ENCODE assay signal across 8 cellular contexts in genomic region chr1:117365350-117366280, GRCh38. TPM values are rescaled to one million over a fixed set of nuclear protein-coding genes. Genes with fewer than 3 reads are reported as not detected.
DNase-seq lines count a peak whose midpoint lies in the region; ATAC-seq and TF ChIP-seq lines count a peak whose summit lies in the region.

No MANE protein-coding gene starts in this region.

- H3K27me3 ChIP-seq in right cardiac atrium (ENCODE audit: control insufficient read depth, insufficient read depth) (no peaks in the 10 kb centered on the region), smooth muscle cell (ENCODE audit: low read depth) (no peaks in the 10 kb centered on the region)

- peaks cover 1% of the 10 kb centered on the region for H3K36me3 Mint-ChIP-seq in activated CD4-positive, alpha-beta T cell treated with anti-CD3 and anti-CD28 coated beads, Interleukin-2, amount 10 ng/mL, durations not matched to agents 24 days and 14 days (ENCODE audit: low read depth)
- H3K36me3 Mint-ChIP-seq in activated CD8-positive, alpha-beta T cell treated with anti-CD3 and anti-CD28 coated beads for 36 hours (ENCODE audit: low read depth) = peaks cover 4% of the 10 kb centered on the region

- ATAC-seq in activated CD8-positive, alpha-beta T cell treated with anti-CD3 and anti-CD28 coated beads for 36 hours = no peak
- no peak for ATAC-seq in right cardiac atrium

- 36% methylated on average over 11 of the region's 11 CpGs for WGBS in right cardiac atrium
- 55% methylated on average over 11 of the region's 11 CpGs for WGBS in smooth muscle cell (ENCODE audit: low lambda C conversion rate)

- no peak for TF ChIP-seq CTCF in activated CD8-positive, alpha-beta T cell treated with anti-CD3 and anti-CD28 coated beads for 36 hours (IDR thresholded peaks at IDR 0.05)
- TF ChIP-seq CTCF in smooth muscle cell (IDR thresholded peaks at IDR 0.05; ENCODE audit: borderline replicate concordance, insufficient read depth, poor library complexity, severe bottlenecking) = no peak

- peak overlapping the region; percentile 91 for H3K4me3 Mint-ChIP-seq in activated CD4-positive, alpha-beta T cell treated with anti-CD3 and anti-CD28 coated beads, Interleukin-2, amount 10 ng/mL, durations not matched to agents 24 days and 14 days
- H3K4me3 Mint-ChIP-seq in activated CD8-positive, alpha-beta T cell treated with anti-CD3 and anti-CD28 coated beads for 36 hours = peak overlapping the region; percentile 90

- H3K9ac ChIP-seq in smooth muscle cell (ENCODE audit: low read depth) = peak overlapping the region; percentile 91

- POLR2A ChIA-PET in activated CD8-positive, alpha-beta T cell treated with anti-CD3 and anti-CD28 coated beads for 36 hours (lab: Charles Lee) = no interaction called here

- H3K4me3 ChIP-seq in right cardiac atrium (ENCODE audit: low read length) (peak overlapping the region; percentile 75), smooth muscle cell (peak overlapping the region; percentile 90)

- no peak for DNase-seq in activated CD4-positive, alpha-beta T cell treated with anti-CD3 and anti-CD28 coated beads, Interleukin-2, amount 10 ng/mL, durations not matched to agents 24 days and 14 days
- DNase-seq in activated CD4-positive, alpha-beta T cell treated with anti-CD3 and anti-CD28 coated beads for 1 hour = no peak
- no peak for DNase-seq in activated CD8-positive, alpha-beta T cell treated with anti-CD3 and anti-CD28 coated beads for 36 hours
- DNase-seq in right cardiac atrium = peak in 2 of 3 donors; percentile 53 to 56
- no peak for DNase-seq in smooth muscle cell (lab: John Stamatoyannopoulos, UW; ENCODE audit: unreplicated experiment)
- no peak for DNase-seq in GDM1 (lab: John Stamatoyannopoulos, UW)
- no peak for DNase-seq in stimulated activated CD4-positive, alpha-beta T cell treated with anti-CD3 and anti-CD28 coated beads, Interleukin-2, amount 100 ng/mL, for 24 hours
- DNase-seq in NCI-H2029 treated with DMSO at 0.1 percent for 48 hours (lab: John Stamatoyannopoulos, UW) = no peak

- H3K9me3 Mint-ChIP-seq in activated CD4-positive, alpha-beta T cell treated with anti-CD3 and anti-CD28 coated beads, Interleukin-2, amount 10 ng/mL, durations not matched to agents 24 days and 14 days = no peaks in the 10 kb centered on the region
- no peaks in the 10 kb centered on the region for H3K9me3 Mint-ChIP-seq in activated CD8-positive, alpha-beta T cell treated with anti-CD3 and anti-CD28 coated beads for 36 hours

- H3K4me1 Mint-ChIP-seq in activated CD4-positive, alpha-beta T cell treated with anti-CD3 and anti-CD28 coated beads, Interleukin-2, amount 10 ng/mL, durations not matched to agents 24 days and 14 days = peaks cover 36% of the 10 kb centered on the region
- H3K4me1 Mint-ChIP-seq in activated CD8-positive, alpha-beta T cell treated with anti-CD3 and anti-CD28 coated beads for 36 hours (ENCODE audit: low read depth) = peaks cover 42% of the 10 kb centered on the region

- H3K36me3 ChIP-seq in smooth muscle cell (ENCODE audit: low read depth) = no peaks in the 10 kb centered on the region

- no peaks in the 10 kb centered on the region for H3K27me3 Mint-ChIP-seq in activated CD4-positive, alpha-beta T cell treated with anti-CD3 and anti-CD28 coated beads, Interleukin-2, amount 10 ng/mL, durations not matched to agents 24 days and 14 days
- no peaks in the 10 kb centered on the region for H3K27me3 Mint-ChIP-seq in activated CD8-positive, alpha-beta T cell treated with anti-CD3 and anti-CD28 coated beads for 36 hours

- H3F3A ChIP-seq in smooth muscle cell (ENCODE audit: low read depth) = no peaks in the 10 kb centered on the region

- intact Hi-C loops in activated CD4-positive, alpha-beta T cell treated with anti-CD3 and anti-CD28 coated beads, Interleukin-2, amount 10 ng/mL, durations not matched to agents 24 days and 14 days (cut with micrococcal nuclease) = loop anchor here (5.0 to 10.0 kb wide), 5 partner anchors 167 to 1777 kb away; partner anchors contain the start of genes CD58, TENT5C and WARS2
- intact Hi-C loops in activated CD8-positive, alpha-beta T cell treated with anti-CD3 and anti-CD28 coated beads for 36 hours (cut with micrococcal nuclease) = loop anchor here (10.0 kb wide), 1 partner anchor 289 kb away; no protein-coding TSS in a partner anchor
- intact Hi-C loops in right cardiac atrium (cut with DNase I) = loop anchor here in 1 of 4 donors (10.0 kb wide), 1 partner anchor 241 kb away; the partner anchor contains the start of gene TRIM45

- H3K79me2 ChIP-seq in smooth muscle cell (ENCODE audit: low read depth) = peaks cover 33% of the 10 kb centered on the region

- peak overlapping the region; percentile 97 for H2AFZ ChIP-seq in smooth muscle cell (ENCODE audit: low read depth)

- CTCF ChIA-PET in activated CD8-positive, alpha-beta T cell treated with anti-CD3 and anti-CD28 coated beads for 36 hours (lab: Charles Lee) = interaction anchor here (1.6 kb wide), 1 partner anchor 25 kb away, joined by 4 read pairs; no protein-coding TSS in a partner anchor

- H3K4me2 ChIP-seq in smooth muscle cell = peak overlapping the region; percentile 94

- H3K4me1 ChIP-seq in right cardiac atrium (ENCODE audit: control insufficient read depth, insufficient read depth, low read length) = peaks cover 5% of the 10 kb centered on the region
- peaks cover 36% of the 10 kb centered on the region for H3K4me1 ChIP-seq in smooth muscle cell (ENCODE audit: low read depth)

- H3K27ac ChIP-seq in right cardiac atrium (ENCODE audit: low read length) (peak overlapping the region; percentile 90), smooth muscle cell (ENCODE audit: low read depth) (peak overlapping the region; percentile 91)

- H3K9me3 ChIP-seq in right cardiac atrium (ENCODE audit: control insufficient read depth, low read length) (no peaks in the 10 kb centered on the region), smooth muscle cell (replicated peaks; ENCODE audit: low read depth) (no peaks in the 10 kb centered on the region)

- H4K20me1 ChIP-seq in smooth muscle cell (ENCODE audit: low read depth) = peaks cover 31% of the 10 kb centered on the region

- peak overlapping the region; percentile 93 for H3K27ac Mint-ChIP-seq in activated CD4-positive, alpha-beta T cell treated with anti-CD3 and anti-CD28 coated beads, Interleukin-2, amount 10 ng/mL, durations not matched to agents 24 days and 14 days
- peak overlapping the region; percentile 98 for H3K27ac Mint-ChIP-seq in activated CD8-positive, alpha-beta T cell treated with anti-CD3 and anti-CD28 coated beads for 36 hours

RNA-seq across cellular contexts. Expression of gene MAN1A2, which starts 1.6 kb away (rescaled TPM):
- total RNA-seq in activated CD4-positive, alpha-beta T cell treated with anti-CD3 and anti-CD28 coated beads, Interleukin-2, amount 10 ng/mL, durations not matched to agents 24 days and 14 days = 23.9 and 28.7 TPM in 2 replicates
- 10 to 100 TPM; 18.3 to 21.1 TPM for total RNA-seq in activated CD8-positive, alpha-beta T cell treated with anti-CD3 and anti-CD28 coated beads for 36 hours
- total RNA-seq in right cardiac atrium (10 to 100 TPM; 38.1 to 49.0 (median 45.5) TPM), smooth muscle cell (41.3 and 48.8 TPM in 2 replicates)
- polyA plus RNA-seq in right cardiac atrium (8.8 TPM), smooth muscle cell (18.2 and 23.6 TPM in 2 replicates)

Comparison
In these comparisons a context has a peak if more than half of its experiments do, and no peak if none do; other contexts are left out.
1. DNase-seq: peak in right cardiac atrium (2 of 3); none in activated CD4-positive, alpha-beta T cell treated with anti-CD3 and anti-CD28 coated beads, Interleukin-2, amount 10 ng/mL, durations not matched to agents 24 days and 14 days (single experiment), activated CD4-positive, alpha-beta T cell treated with anti-CD3 and anti-CD28 coated beads for 1 hour (single experiment), activated CD8-positive, alpha-beta T cell treated with anti-CD3 and anti-CD28 coated beads for 36 hours (single experiment), smooth muscle cell (single experiment), GDM1 (single experiment), stimulated activated CD4-positive, alpha-beta T cell treated with anti-CD3 and anti-CD28 coated beads, Interleukin-2, amount 100 ng/mL, for 24 hours (0 of 2) and NCI-H2029 treated with DMSO at 0.1 percent for 48 hours (single experiment).